Comparison of ENCODE assay signal across 9 cellular contexts in genomic region chr9:131117762-131118145, GRCh38.
"Had no signal": no experiment of that assay in that cellular context is flagged by ENCODE, and none has a peak within 500 bp of the region (broad histone marks: within the 10 kb centered on the region; RNA-seq: fewer than 3 reads in every experiment).

No MANE protein-coding gene starts in this region.

- ATAC-seq: activated T-cell treated with anti-CD3 and anti-CD28 coated beads, Interleukin-2, amount 50 U/mL, for 72 hours; stimulated activated effector memory CD8-positive, alpha-beta T cell treated with anti-CD3 and anti-CD28 coated beads, Interleukin-12 subunit alpha, Interleukin-12 subunit beta, amount 100 ng/mL, for 72 hours had no signal

- H3K27ac ChIP-seq: cardiac muscle cell, parathyroid adenoma had no signal

- DNase-seq: activated CD4-positive, alpha-beta memory T cell treated with anti-CD3 and anti-CD28 coated beads for 36 hours; activated naive CD4-positive, alpha-beta T cell treated with Interleukin-2 at 50 U/mL for 16 hours; activated T-cell treated with anti-CD3 and anti-CD28 coated beads, Interleukin-2, amount 50 U/mL, for 72 hours; cortex of kidney; erythroblast; naive B cell had no signal

- H3K4me1 ChIP-seq: parathyroid adenoma had no signal

- H3K27me3 ChIP-seq: cardiac muscle cell had no signal

- H2AFZ ChIP-seq: parathyroid adenoma had no signal

- H3K79me2 ChIP-seq: parathyroid adenoma had no signal

- H3K4me3 ChIP-seq: cardiac muscle cell had no signal

- H3K36me3 ChIP-seq: cardiac muscle cell had no signal
